In the genomic region with DNA sequence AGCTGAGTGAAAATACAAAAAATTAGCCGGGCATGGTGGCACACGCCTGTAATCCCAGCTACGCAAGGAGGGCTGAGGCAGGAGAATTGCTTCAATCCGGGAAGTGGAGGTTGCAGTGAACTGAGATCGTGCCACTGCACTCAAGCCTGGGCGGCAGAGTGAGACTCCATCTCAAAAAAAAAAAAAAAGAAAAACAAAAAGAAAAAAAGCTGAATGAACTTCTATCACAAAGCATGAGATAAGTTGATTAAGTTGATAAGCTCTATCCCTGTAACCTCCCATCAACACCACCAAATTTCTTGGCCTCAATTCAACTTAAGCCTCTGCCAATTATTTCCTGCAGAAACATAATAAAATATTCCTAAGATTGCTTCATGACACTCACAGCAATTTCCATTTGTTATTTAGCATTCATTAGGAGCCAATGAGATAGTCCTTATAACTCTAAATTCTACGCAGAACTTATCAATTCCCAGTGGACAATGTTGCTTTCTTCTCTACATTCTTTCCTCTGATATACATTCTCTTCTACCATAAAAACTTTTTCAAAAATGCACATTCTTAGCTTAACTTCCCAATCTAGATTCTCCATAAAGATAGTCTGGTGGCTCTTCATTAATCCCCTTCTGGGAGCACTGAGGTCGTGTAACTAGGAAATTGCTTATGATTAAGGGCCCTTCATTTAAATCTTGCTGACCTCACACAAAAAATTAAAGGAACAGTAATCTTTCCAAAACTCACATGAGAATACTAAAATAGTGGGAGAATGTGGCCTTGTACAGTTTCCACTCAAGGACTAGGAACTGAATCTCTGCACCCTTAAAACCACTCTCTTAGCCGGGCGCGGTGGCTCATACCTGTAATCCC, we compare ENCODE assay signal across 10 cellular contexts. TPM values are rescaled to one million over a fixed set of nuclear protein-coding genes. Genes with fewer than 3 reads are reported as not detected.
A peak's percentile ranks its signal among the peaks of the same experiment; 100 is the strongest.
DNase-seq lines count a peak whose midpoint lies in the region; ATAC-seq and TF ChIP-seq lines count a peak whose summit lies in the region.
"Had no signal": no experiment of that assay in that cellular context is flagged by ENCODE, and none has a peak within 500 bp of the region (broad histone marks: within the 10 kb centered on the region; RNA-seq: fewer than 3 reads in every experiment).

No MANE protein-coding gene starts in this region.

- peak overlapping the region; percentile 78 for H3K4me3 Mint-ChIP-seq in CD4-positive, alpha-beta T cell
- peak overlapping the region; percentile 37 for H3K4me3 Mint-ChIP-seq in nephron progenitor cell

- TF ChIP-seq POLR2A in breast epithelium (IDR thresholded peaks at IDR 0.05): no peak

- 0 out of 2 replicates have a peak overlapping the region, but pooled peaks have one; percentile 15 for H3K4me2 ChIP-seq in KMS-11

- TF ChIP-seq CTCF in CD4-positive, alpha-beta T cell (IDR thresholded peaks at IDR 0.05): no peak
- TF ChIP-seq CTCF in KMS-11 (conservative IDR thresholded peaks at IDR 0.05; ENCODE audit: low read depth, low read length) (no peak), breast epithelium (IDR thresholded peaks at IDR 0.05) (no peak), nephron progenitor cell (IDR thresholded peaks at IDR 0.05) (no peak)

- no peak for ATAC-seq in CD4-positive, alpha-beta T cell (ENCODE audit: poor library complexity)

- H3K9me3 Mint-ChIP-seq in CD4-positive, alpha-beta T cell: no peaks in the 10 kb centered on the region
- peaks cover 4% of the 10 kb centered on the region for H3K9me3 Mint-ChIP-seq in nephron progenitor cell

- CTCF ChIA-PET in CD4-positive, alpha-beta T cell (lab: Charles Lee): interaction anchor here (1.6 kb wide), 1 partner anchor 27 kb away, joined by 7 read pairs; the partner anchor contains the start of gene ATG13

- H3K4me1 Mint-ChIP-seq in CD4-positive, alpha-beta T cell (ENCODE audit: low read depth): peaks cover 64% of the 10 kb centered on the region
- H3K4me1 Mint-ChIP-seq in nephron progenitor cell: peaks cover 32% of the 10 kb centered on the region

- H3K27ac Mint-ChIP-seq in CD4-positive, alpha-beta T cell: peak overlapping the region; percentile 39
- H3K27ac Mint-ChIP-seq in nephron progenitor cell: no peak overlapping the region

- no peaks in the 10 kb centered on the region for H3K27me3 Mint-ChIP-seq in CD4-positive, alpha-beta T cell
- H3K27me3 Mint-ChIP-seq in nephron progenitor cell (ENCODE audit: low read depth, poor library complexity): no peaks in the 10 kb centered on the region

- H3K9me3 ChIP-seq in CD4-positive, alpha-beta T cell (ENCODE audit: control insufficient read depth, low read length): no peaks in the 10 kb centered on the region
- no peaks in the 10 kb centered on the region for H3K9me3 ChIP-seq in breast epithelium

- H3K79me2 ChIP-seq in KMS-11 (ENCODE audit: insufficient read depth, low read depth): peaks cover 69% of the 10 kb centered on the region

- no peaks in the 10 kb centered on the region for H3K27me3 ChIP-seq in CD4-positive, alpha-beta T cell (ENCODE audit: control insufficient read depth, insufficient read depth, low read length)
- no peaks in the 10 kb centered on the region for H3K27me3 ChIP-seq in KMS-11 (ENCODE audit: insufficient read depth, low read depth)
- H3K27me3 ChIP-seq in breast epithelium: no peaks in the 10 kb centered on the region

- DNase-seq in CD4-positive, alpha-beta T cell: no peak
- no peak for DNase-seq in breast epithelium (ENCODE audit: low spot score in 2 of 2)
- DNase-seq in nephron progenitor cell: no peak
- DNase-seq in LoVo (ENCODE audit: low spot score): no peak
- no peak for DNase-seq in T-helper 9 cell
- DNase-seq in SKM-1 (lab: John Stamatoyannopoulos, UW; ENCODE audit: unreplicated experiment): no peak
- DNase-seq in germinal center (ENCODE audit: low spot score): no peak
- DNase-seq: DMS79, NCI-H1417 had no signal

- no peak overlapping the region for H3K27ac ChIP-seq in CD4-positive, alpha-beta T cell (ENCODE audit: low read depth, low read length)
- H3K27ac ChIP-seq in KMS-11 (no peak overlapping the region), breast epithelium (peak overlapping the region in 1 of 2 donors; percentile 41)

- H3K36me3 ChIP-seq in KMS-11 (ENCODE audit: insufficient read depth): no peaks in the 10 kb centered on the region
- no peaks in the 10 kb centered on the region for H3K36me3 ChIP-seq in breast epithelium

- no peaks in the 10 kb centered on the region for H4K20me1 ChIP-seq in KMS-11 (ENCODE audit: insufficient read depth)

- POLR2A ChIA-PET in CD4-positive, alpha-beta T cell (lab: Charles Lee): interaction anchor here (0.6 to 0.8 kb wide), 2 partner anchors 12 to 30 kb away, joined by 3 to 4 read pairs; no protein-coding TSS in a partner anchor

- H3K4me3 ChIP-seq in KMS-11 (IDR thresholded peaks at IDR 0.05; ENCODE audit: insufficient read depth, low read depth, low read length) (no peak overlapping the region), breast epithelium (peak overlapping the region in 2 of 3 donors; percentile 5 to 29)

- peaks cover 44% of the 10 kb centered on the region for H3K36me3 Mint-ChIP-seq in CD4-positive, alpha-beta T cell (ENCODE audit: low read depth)
- peaks cover 20% of the 10 kb centered on the region for H3K36me3 Mint-ChIP-seq in nephron progenitor cell (ENCODE audit: low read depth)

- H3K9ac ChIP-seq in KMS-11: no peak overlapping the region

- peaks cover 23% of the 10 kb centered on the region for H3K4me1 ChIP-seq in KMS-11 (ENCODE audit: low read depth, poor library complexity, severe bottlenecking)
- peaks cover 0 to 11% of the 10 kb centered on the region in 2 donors for H3K4me1 ChIP-seq in breast epithelium

- intact Hi-C loops in CD4-positive, alpha-beta T cell (cut with DNase I, micrococcal nuclease): loop anchor here in 1 of 2 experiments (5.0 to 10.0 kb wide), 3 partner anchors 344 to 674 kb away; partner anchors contain the start of genes CSTPP1 and PEX16
- intact Hi-C loops in breast epithelium (cut with DNase I; ENCODE audit: low total_unique reads): no loop called here

- no peak overlapping the region for H2AFZ ChIP-seq in KMS-11 (ENCODE audit: low read depth)

RNA-seq across cellular contexts. Expression of gene AMBRA1, which starts 2.9 kb away (rescaled TPM):
- 10 to 100 TPM; 29.4 to 31.9 TPM for total RNA-seq in CD4-positive, alpha-beta T cell
- total RNA-seq in breast epithelium: 10 to 100 TPM; 32.5 to 38.9 (median 34.1) TPM

RNA-seq across cellular contexts. Expression of gene HARBI1, which starts 26.1 kb away (rescaled TPM):
- 10 to 100 TPM; 18.2 to 18.7 TPM for total RNA-seq in CD4-positive, alpha-beta T cell
- total RNA-seq in breast epithelium: 1 to 10 TPM; 1.6 to 9.1 (median 3.5) TPM

RNA-seq across cellular contexts. Expression of gene ATG13, which starts 26.4 kb away (rescaled TPM):
- 100 to 1,000 TPM in 1 of 2 experiments, 10 to 100 TPM in 1; 95.7 to 102 TPM for total RNA-seq in CD4-positive, alpha-beta T cell
- total RNA-seq in breast epithelium: 100 to 1,000 TPM in 1 of 3 donors, 10 to 100 TPM in 2; 84.2 to 113 (median 87.5) TPM
